Comparison of ENCODE assay signal across 24 cellular contexts in the genomic region with DNA sequence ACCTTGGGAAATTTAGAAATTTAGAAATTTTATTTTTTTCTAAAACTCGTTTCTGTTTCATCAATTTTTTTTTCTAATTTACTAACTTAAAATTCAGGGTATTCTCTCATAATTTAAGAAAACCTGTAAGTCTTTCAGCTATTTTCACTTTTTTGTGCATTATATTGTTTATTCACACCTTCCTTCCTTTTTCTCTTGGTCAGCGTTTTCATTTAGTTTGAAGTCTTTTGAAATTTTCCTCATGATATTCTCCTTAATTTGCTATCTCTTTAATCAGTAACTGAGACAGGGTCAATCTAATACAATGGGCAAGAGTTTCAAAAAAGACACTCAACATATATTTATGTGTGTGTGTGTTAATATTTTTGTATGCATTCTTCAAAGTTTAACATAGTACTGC. TPM values are rescaled to one million over a fixed set of nuclear protein-coding genes. Genes with fewer than 3 reads are reported as not detected.
A peak's percentile ranks its signal among the peaks of the same experiment; 100 is the strongest.
DNase-seq lines count a peak whose midpoint lies in the region; ATAC-seq, FAIRE-seq and TF ChIP-seq lines count a peak whose summit lies in the region.
"Had no signal": no experiment of that assay in that cellular context is flagged by ENCODE, and none has a peak within 500 bp of the region (broad histone marks: within the 10 kb centered on the region; RNA-seq: fewer than 3 reads in every experiment).

No MANE protein-coding gene starts in this region.

- H3K4me2 ChIP-seq in A549 = no peak overlapping the region
- no peak overlapping the region for H3K4me2 ChIP-seq in astrocyte (ENCODE audit: low read length)
- H3K4me2 ChIP-seq: BLaER1 treated with 17β-estradiol and CSF1 and Interleukin-3, amounts not matched to agents 10 nM and 100 nM had no signal

- no peaks in the 10 kb centered on the region for H3K27me3 ChIP-seq in astrocyte (ENCODE audit: insufficient read depth, low read length)
- no peaks in the 10 kb centered on the region for H3K27me3 ChIP-seq in vagina
- H3K27me3 ChIP-seq: BLaER1 treated with 17β-estradiol and CSF1 and Interleukin-3, amounts not matched to agents 10 nM and 100 nM had no signal

- H3K36me3 ChIP-seq in astrocyte (ENCODE audit: insufficient read depth, low read length) (no peaks in the 10 kb centered on the region), vagina (no peaks in the 10 kb centered on the region)
- H3K36me3 ChIP-seq: BLaER1 treated with 17β-estradiol and CSF1 and Interleukin-3, amounts not matched to agents 10 nM and 100 nM had no signal

- POLR2A ChIA-PET in A549 (lab: Yijun Ruan, JAX) = no interaction called here
- POLR2A ChIA-PET in naive thymus-derived CD8-positive, alpha-beta T cell (lab: Charles Lee) = no interaction called here

- H4K20me1 ChIP-seq in astrocyte (ENCODE audit: insufficient read depth, low read length) = no peaks in the 10 kb centered on the region
- H4K20me1 ChIP-seq: BLaER1 treated with 17β-estradiol and CSF1 and Interleukin-3, amounts not matched to agents 10 nM and 100 nM had no signal

- no peak overlapping the region for H3K4me3 Mint-ChIP-seq in astrocyte (ENCODE audit: unreplicated experiment)
- H3K4me3 Mint-ChIP-seq in naive thymus-derived CD8-positive, alpha-beta T cell = no peak overlapping the region
- H3K4me3 Mint-ChIP-seq: B cell; CD4-positive, alpha-beta T cell; CD8-positive, alpha-beta T cell had no signal

- no peak overlapping the region for H3K9ac ChIP-seq in astrocyte (ENCODE audit: low read length)
- H3K9ac ChIP-seq: BLaER1 treated with 17β-estradiol and CSF1 and Interleukin-3, amounts not matched to agents 10 nM and 100 nM had no signal

- H3K4me3 ChIP-seq in A549 (no peak overlapping the region), astrocyte (ENCODE audit: insufficient read depth, low read depth, low read length) (no peak overlapping the region), vagina (no peak overlapping the region)
- H3K4me3 ChIP-seq: BLaER1 treated with 17β-estradiol and CSF1 and Interleukin-3, amounts not matched to agents 10 nM and 100 nM had no signal

- no peak overlapping the region for H2AFZ ChIP-seq in astrocyte (ENCODE audit: low read depth, low read length)

- H3K4me1 ChIP-seq in A549 (no peaks in the 10 kb centered on the region), astrocyte (ENCODE audit: insufficient read depth, low read length) (no peaks in the 10 kb centered on the region), vagina (no peaks in the 10 kb centered on the region)
- H3K4me1 ChIP-seq: BLaER1 treated with 17β-estradiol and CSF1 and Interleukin-3, amounts not matched to agents 10 nM and 100 nM; Caco-2 had no signal

- TF ChIP-seq POLR2A in A549 (IDR thresholded peaks at IDR 0.05; ENCODE audit: low read length) = no peak
- TF ChIP-seq POLR2A in GM12892 (IDR thresholded peaks at IDR 0.05; ENCODE audit: low read depth, low read length) = no peak
- TF ChIP-seq POLR2A in vagina (IDR thresholded peaks at IDR 0.05) = no peak

- no peak overlapping the region for H3K27ac ChIP-seq in A549
- H3K27ac ChIP-seq in astrocyte (ENCODE audit: low read depth, low read length) = no peak overlapping the region
- H3K27ac ChIP-seq in vagina = no peak overlapping the region
- H3K27ac ChIP-seq: BLaER1 treated with 17β-estradiol and CSF1 and Interleukin-3, amounts not matched to agents 10 nM and 100 nM; C4-2B had no signal

- no peak for FAIRE-seq in A549 (lab: Jason Lieb, UNC)
- FAIRE-seq in GM12892 (lab: Jason Lieb, UNC) = peak; percentile 5
- peak; percentile 55 for FAIRE-seq in astrocyte (lab: Jason Lieb, UNC)
- FAIRE-seq in colon (lab: Jason Lieb, UNC) = peak; percentile 5
- FAIRE-seq: A204.1, D721Med, GM12891, GM18507 had no signal

- H3K36me3 Mint-ChIP-seq in astrocyte (ENCODE audit: low read depth, unreplicated experiment) = no peaks in the 10 kb centered on the region
- H3K36me3 Mint-ChIP-seq in naive thymus-derived CD8-positive, alpha-beta T cell = peaks cover 0 to 8% (median 4%) of the 10 kb centered on the region in 3 donors
- H3K36me3 Mint-ChIP-seq: CD8-positive, alpha-beta T cell had no signal

- no peaks in the 10 kb centered on the region for H3K27me3 Mint-ChIP-seq in astrocyte (ENCODE audit: low read depth, unreplicated experiment)
- peaks cover 0 to 5% (median 2%) of the 10 kb centered on the region in 5 donors for H3K27me3 Mint-ChIP-seq in naive thymus-derived CD8-positive, alpha-beta T cell
- H3K27me3 Mint-ChIP-seq: B cell had no signal

- H3K27ac Mint-ChIP-seq in astrocyte (ENCODE audit: unreplicated experiment) = no peak overlapping the region
- no peak overlapping the region for H3K27ac Mint-ChIP-seq in naive thymus-derived CD8-positive, alpha-beta T cell
- H3K27ac Mint-ChIP-seq: B cell; CD4-positive, alpha-beta T cell; CD8-positive, alpha-beta T cell had no signal

- H3K9me3 ChIP-seq in A549 (no peaks in the 10 kb centered on the region), astrocyte (ENCODE audit: insufficient read depth, low read depth, low read length) (no peaks in the 10 kb centered on the region), vagina (no peaks in the 10 kb centered on the region)
- H3K9me3 ChIP-seq: BLaER1 treated with 17β-estradiol and CSF1 and Interleukin-3, amounts not matched to agents 10 nM and 100 nM; Caco-2 had no signal

- H3K9me3 Mint-ChIP-seq in astrocyte (ENCODE audit: unreplicated experiment) = no peaks in the 10 kb centered on the region
- peaks cover 0 to 3% (median 0%) of the 10 kb centered on the region in 9 donors for H3K9me3 Mint-ChIP-seq in naive thymus-derived CD8-positive, alpha-beta T cell
- H3K9me3 Mint-ChIP-seq: CD4-positive, alpha-beta T cell; CD8-positive, alpha-beta T cell had no signal

- H3K4me1 Mint-ChIP-seq in astrocyte (ENCODE audit: low read depth, unreplicated experiment) = no peaks in the 10 kb centered on the region
- no peaks in the 10 kb centered on the region for H3K4me1 Mint-ChIP-seq in naive thymus-derived CD8-positive, alpha-beta T cell
- H3K4me1 Mint-ChIP-seq: B cell had no signal

- no peak for ATAC-seq in A549
- no peak for ATAC-seq in naive thymus-derived CD8-positive, alpha-beta T cell
- ATAC-seq in HG02610 (IDR thresholded peaks at IDR 0.05; ENCODE audit: unreplicated experiment) = no peak
- ATAC-seq in left ventricle myocardium superior = no peak
- ATAC-seq: CD8-positive, alpha-beta T cell had no signal

- intact Hi-C loops in vagina (cut with DNase I) (no loop called here), left ventricle myocardium superior (cut with micrococcal nuclease) (no loop called here)

- CTCF ChIA-PET in A549 (lab: Yijun Ruan, JAX) = interaction anchor here (0.5 to 1.6 kb wide), 2 partner anchors 92 to 350 kb away, joined by 3 read pairs; no protein-coding TSS in a partner anchor

- no peaks in the 10 kb centered on the region for H3K79me2 ChIP-seq in astrocyte (ENCODE audit: insufficient read depth, low read length)

- TF ChIP-seq RAD21 in A549 (conservative IDR thresholded peaks at IDR 0.05 in 1 of 2, IDR thresholded peaks at IDR 0.05 in 1 of 2) = no peak

- no peak for TF ChIP-seq CTCF in A549 (IDR thresholded peaks at IDR 0.05)
- TF ChIP-seq CTCF in astrocyte (IDR thresholded peaks at IDR 0.05; ENCODE audit: insufficient read depth, low read depth, low read length) = no peak
- no peak for TF ChIP-seq CTCF in vagina (IDR thresholded peaks at IDR 0.05)

- WGBS in A549 (ENCODE audit: missing lambda C conversion rate) = 44% methylated on average over 2 of the region's 2 CpGs

- TF ChIP-seq EP300 in A549 (IDR thresholded peaks at IDR 0.05) = no peak

- no peak for DNase-seq in A549 (ENCODE audit: low read depth in 1 of 2, low spot score in 1 of 2)
- DNase-seq in GM12892 (ENCODE audit: insufficient read length) = no peak
- DNase-seq in astrocyte (ENCODE audit: low read depth) = no peak
- no peak for DNase-seq in naive thymus-derived CD8-positive, alpha-beta T cell
- no peak for DNase-seq in vagina (ENCODE audit: extremely low spot score in 2 of 2)
- no peak for DNase-seq in left ventricle myocardium superior
- DNase-seq: 8988T; AML-193; Caco-2; Calu3; CD4-positive, alpha-beta T cell; CD8-positive, alpha-beta T cell; DMS79 treated with DMSO at 0.1 percent for 48 hours; GF-D8 had no signal

TF ChIP-seq in A549, 52 proteins besides CTCF, POLR2A, EP300 and RAD21 (continues in another document):
- TF ChIP-seq, protein P1, sequence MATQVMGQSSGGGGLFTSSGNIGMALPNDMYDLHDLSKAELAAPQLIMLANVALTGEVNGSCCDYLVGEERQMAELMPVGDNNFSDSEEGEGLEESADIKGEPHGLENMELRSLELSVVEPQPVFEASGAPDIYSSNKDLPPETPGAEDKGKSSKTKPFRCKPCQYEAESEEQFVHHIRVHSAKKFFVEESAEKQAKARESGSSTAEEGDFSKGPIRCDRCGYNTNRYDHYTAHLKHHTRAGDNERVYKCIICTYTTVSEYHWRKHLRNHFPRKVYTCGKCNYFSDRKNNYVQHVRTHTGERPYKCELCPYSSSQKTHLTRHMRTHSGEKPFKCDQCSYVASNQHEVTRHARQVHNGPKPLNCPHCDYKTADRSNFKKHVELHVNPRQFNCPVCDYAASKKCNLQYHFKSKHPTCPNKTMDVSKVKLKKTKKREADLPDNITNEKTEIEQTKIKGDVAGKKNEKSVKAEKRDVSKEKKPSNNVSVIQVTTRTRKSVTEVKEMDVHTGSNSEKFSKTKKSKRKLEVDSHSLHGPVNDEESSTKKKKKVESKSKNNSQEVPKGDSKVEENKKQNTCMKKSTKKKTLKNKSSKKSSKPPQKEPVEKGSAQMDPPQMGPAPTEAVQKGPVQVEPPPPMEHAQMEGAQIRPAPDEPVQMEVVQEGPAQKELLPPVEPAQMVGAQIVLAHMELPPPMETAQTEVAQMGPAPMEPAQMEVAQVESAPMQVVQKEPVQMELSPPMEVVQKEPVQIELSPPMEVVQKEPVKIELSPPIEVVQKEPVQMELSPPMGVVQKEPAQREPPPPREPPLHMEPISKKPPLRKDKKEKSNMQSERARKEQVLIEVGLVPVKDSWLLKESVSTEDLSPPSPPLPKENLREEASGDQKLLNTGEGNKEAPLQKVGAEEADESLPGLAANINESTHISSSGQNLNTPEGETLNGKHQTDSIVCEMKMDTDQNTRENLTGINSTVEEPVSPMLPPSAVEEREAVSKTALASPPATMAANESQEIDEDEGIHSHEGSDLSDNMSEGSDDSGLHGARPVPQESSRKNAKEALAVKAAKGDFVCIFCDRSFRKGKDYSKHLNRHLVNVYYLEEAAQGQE (IDR thresholded peaks at IDR 0.05) = no peak
- TF ChIP-seq MAFK (IDR thresholded peaks at IDR 0.05; ENCODE audit: partially characterized antibody) (peak; percentile 52), FOXS1 (CRISPR knock-in tag; IDR thresholded peaks at IDR 0.05) (no peak), RNF2 (IDR thresholded peaks at IDR 0.05; ENCODE audit: borderline replicate concordance, low read depth) (no peak)

RNA-seq across cellular contexts. Expression of gene MSTN, which starts 50.5 kb away (rescaled TPM):
- polyA plus RNA-seq in A549 (2011; rRNA removed) (0.13 and 0.20 TPM in 2 replicates), A549 (2017; fragmentation: RNase III; extraction: RNeasy Plus Mini Kit Qiagen cat#74134 plus additional on column Dnase treatment) (0.03 to 0.06 TPM (median 0.05 TPM) in 3 replicates)
- not detected in 2 replicates for polyA plus RNA-seq in A549 (2012; cell fraction: cytosol; rRNA removed)
- polyA plus RNA-seq in A549 (2012; cell fraction: nucleus; rRNA removed) = 0.04 and 0.05 TPM in 2 replicates
- not detected in 2 replicates for polyA minus RNA-seq in A549 (2011; rRNA and poly(A)+ RNA removed)
- not detected for polyA plus RNA-seq in GM12892 (2012; ENCODE audit: missing spikeins)
- total RNA-seq in astrocyte (not detected in 2 replicates), vagina (0.74 TPM), left ventricle myocardium superior (not detected)
- total RNA-seq in naive thymus-derived CD8-positive, alpha-beta T cell = under 1 TPM; 0.13 to 0.16 TPM
- polyA plus RNA-seq in naive thymus-derived CD8-positive, alpha-beta T cell = under 1 TPM in 1 of 3 donors, not detected in 2; 0.16 TPM
- total RNA-seq: B cell; Caco-2; CD4-positive, alpha-beta T cell; CD8-positive, alpha-beta T cell had no signal
- polyA plus RNA-seq: BJ had no signal
